Comparison of ENCODE assay signal across 21 cellular contexts in the genomic region with DNA sequence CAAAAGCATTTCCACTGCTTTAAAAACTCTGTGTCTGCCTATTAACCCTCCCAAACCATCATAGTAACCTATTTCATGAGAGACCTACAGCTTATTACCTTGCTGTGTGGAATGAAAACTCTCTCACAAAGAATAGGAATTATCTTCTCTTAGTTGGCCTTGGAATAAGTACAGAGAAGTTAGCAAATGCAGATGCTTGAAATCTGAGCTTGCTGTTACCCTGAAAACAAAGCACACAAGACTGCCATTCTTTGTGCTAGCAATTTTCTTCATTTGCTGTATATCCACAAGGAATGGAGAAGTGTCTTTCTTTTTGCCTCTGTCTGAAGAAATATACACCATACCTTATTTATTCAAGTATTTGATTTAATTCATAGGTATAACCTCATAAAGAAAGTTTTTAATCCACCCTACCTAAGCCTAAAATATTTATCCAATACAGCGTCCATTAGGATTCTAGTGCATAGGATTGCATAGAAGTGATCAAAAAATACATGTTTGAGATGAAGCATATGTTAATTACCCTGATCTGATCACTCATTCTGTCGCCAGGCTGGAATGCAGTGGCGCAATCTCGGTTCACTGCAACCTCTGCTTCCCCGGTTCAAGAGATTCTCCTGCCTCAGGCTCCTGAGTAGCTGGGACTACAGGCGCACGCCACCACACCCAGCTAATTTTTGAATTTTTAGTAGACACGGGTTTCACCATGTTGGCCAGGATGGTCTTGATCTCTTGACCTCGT.
"Had no signal": no experiment of that assay in that cellular context is flagged by ENCODE, and none has a peak within 500 bp of the region (broad histone marks: within the 10 kb centered on the region; RNA-seq: fewer than 3 reads in every experiment).

No MANE protein-coding gene starts in this region.

- H3K27ac ChIP-seq: breast epithelium, right atrium auricular region, thyroid gland, uterus had no signal

- H3K27me3 Mint-ChIP-seq: activated B cell treated with CpG ODN at 0.5 μM for 24 hours; activated CD4-positive, alpha-beta T cell treated with anti-CD3 and anti-CD28 coated beads, Interleukin-2, amount 10 ng/mL, durations not matched to agents 24 days and 14 days; activated naive CD8-positive, alpha-beta T cell treated with anti-CD3 and anti-CD28 coated beads, Interleukin-2, amount 10 ng/mL, durations not matched to agents 7 days and 5 days; natural killer cell treated with Interleukin-12 subunit alpha and Interleukin-12 subunit beta and Interleukin-15 and Interleukin-18, amount 100 ng/mL, for 72 hours; progenitor cell of endocrine pancreas; stimulated activated naive B cell treated with anti-CD40 and anti-IgM and Interleukin-4, amounts not matched to agents 10 μg/mL and 1 μg/mL and 100 μg/mL, for 72 hours had no signal

- ATAC-seq: activated T-cell treated with anti-CD3 and anti-CD28 coated beads, Interleukin-2, amount 50 U/mL, for 72 hours; esophagus mucosa; natural killer cell treated with Interleukin-12 subunit alpha and Interleukin-12 subunit beta and Interleukin-15 and Interleukin-18, amount 100 ng/mL, for 72 hours; stimulated activated naive B cell treated with anti-CD40 and anti-IgM and Interleukin-4, amounts not matched to agents 10 μg/mL and 1 μg/mL and 100 μg/mL, for 72 hours had no signal

- H3K27me3 ChIP-seq: breast epithelium, right atrium auricular region, thyroid gland, uterus had no signal

- H3K9me3 Mint-ChIP-seq: activated B cell treated with CpG ODN at 0.5 μM for 24 hours; activated CD4-positive, alpha-beta T cell treated with anti-CD3 and anti-CD28 coated beads, Interleukin-2, amount 10 ng/mL, durations not matched to agents 24 days and 14 days; activated naive CD8-positive, alpha-beta T cell treated with anti-CD3 and anti-CD28 coated beads, Interleukin-2, amount 10 ng/mL, durations not matched to agents 7 days and 5 days; natural killer cell treated with Interleukin-12 subunit alpha and Interleukin-12 subunit beta and Interleukin-15 and Interleukin-18, amount 100 ng/mL, for 72 hours; stimulated activated naive B cell treated with anti-CD40 and anti-IgM and Interleukin-4, amounts not matched to agents 10 μg/mL and 1 μg/mL and 100 μg/mL, for 72 hours had no signal

- H3K27ac Mint-ChIP-seq: activated B cell treated with CpG ODN at 0.5 μM for 24 hours; activated CD4-positive, alpha-beta T cell treated with anti-CD3 and anti-CD28 coated beads, Interleukin-2, amount 10 ng/mL, durations not matched to agents 24 days and 14 days; activated naive CD8-positive, alpha-beta T cell treated with anti-CD3 and anti-CD28 coated beads, Interleukin-2, amount 10 ng/mL, durations not matched to agents 7 days and 5 days; activated T-cell treated with anti-CD3 and anti-CD28 coated beads, Interleukin-2, amount 50 U/mL, for 72 hours; natural killer cell treated with Interleukin-12 subunit alpha and Interleukin-12 subunit beta and Interleukin-15 and Interleukin-18, amount 100 ng/mL, for 72 hours; progenitor cell of endocrine pancreas; stimulated activated naive B cell treated with anti-CD40 and anti-IgM and Interleukin-4, amounts not matched to agents 10 μg/mL and 1 μg/mL and 100 μg/mL, for 72 hours had no signal

- DNase-seq: activated B cell treated with CpG ODN at 0.5 μM for 24 hours; activated CD4-positive, alpha-beta T cell treated with anti-CD3 and anti-CD28 coated beads, Interleukin-2, amount 10 ng/mL, durations not matched to agents 24 days and 14 days; activated CD8-positive, alpha-beta memory T cell treated with anti-CD3 and anti-CD28 coated beads, Interleukin-2, amount 50 U/mL, for 48 hours; activated gamma-delta T cell; activated naive CD8-positive, alpha-beta T cell treated with anti-CD3 and anti-CD28 coated beads, Interleukin-2, amount 10 ng/mL, durations not matched to agents 7 days and 5 days; activated T-cell treated with anti-CD3 and anti-CD28 coated beads, Interleukin-2, amount 50 U/mL, for 72 hours; aorta; foreskin melanocyte; head of caudate nucleus; nucleus accumbens; stimulated activated CD4-positive, alpha-beta T cell treated with anti-CD3 and anti-CD28 coated beads, Interleukin-15, amount 100 ng/mL, for 24 hours; stimulated activated CD4-positive, alpha-beta T cell treated with anti-CD3 and anti-CD28 coated beads, Interleukin-4, amount 100 ng/mL, for 1 hour; stimulated activated naive B cell treated with anti-CD40 and anti-IgM and Interleukin-4, amounts not matched to agents 10 μg/mL and 1 μg/mL and 100 μg/mL, for 72 hours; thyroid gland; uterus had no signal

- H3K4me1 ChIP-seq: breast epithelium, right atrium auricular region, thyroid gland, uterus had no signal

- H3K36me3 Mint-ChIP-seq: activated naive CD8-positive, alpha-beta T cell treated with anti-CD3 and anti-CD28 coated beads, Interleukin-2, amount 10 ng/mL, durations not matched to agents 7 days and 5 days; stimulated activated naive B cell treated with anti-CD40 and anti-IgM and Interleukin-4, amounts not matched to agents 10 μg/mL and 1 μg/mL and 100 μg/mL, for 72 hours had no signal

- H3K36me3 ChIP-seq: breast epithelium, right atrium auricular region, thyroid gland, uterus had no signal

- H3K4me3 ChIP-seq: breast epithelium, right atrium auricular region, skin epidermis, thyroid gland, uterus had no signal

- H3K4me3 Mint-ChIP-seq: activated B cell treated with CpG ODN at 0.5 μM for 24 hours; activated CD4-positive, alpha-beta T cell treated with anti-CD3 and anti-CD28 coated beads, Interleukin-2, amount 10 ng/mL, durations not matched to agents 24 days and 14 days; activated naive CD8-positive, alpha-beta T cell treated with anti-CD3 and anti-CD28 coated beads, Interleukin-2, amount 10 ng/mL, durations not matched to agents 7 days and 5 days; activated T-cell treated with anti-CD3 and anti-CD28 coated beads, Interleukin-2, amount 50 U/mL, for 72 hours; natural killer cell treated with Interleukin-12 subunit alpha and Interleukin-12 subunit beta and Interleukin-15 and Interleukin-18, amount 100 ng/mL, for 72 hours; stimulated activated naive B cell treated with anti-CD40 and anti-IgM and Interleukin-4, amounts not matched to agents 10 μg/mL and 1 μg/mL and 100 μg/mL, for 72 hours had no signal

- H3K4me1 Mint-ChIP-seq: activated B cell treated with CpG ODN at 0.5 μM for 24 hours; activated CD4-positive, alpha-beta T cell treated with anti-CD3 and anti-CD28 coated beads, Interleukin-2, amount 10 ng/mL, durations not matched to agents 24 days and 14 days; activated naive CD8-positive, alpha-beta T cell treated with anti-CD3 and anti-CD28 coated beads, Interleukin-2, amount 10 ng/mL, durations not matched to agents 7 days and 5 days; stimulated activated naive B cell treated with anti-CD40 and anti-IgM and Interleukin-4, amounts not matched to agents 10 μg/mL and 1 μg/mL and 100 μg/mL, for 72 hours had no signal

- H3K9me3 ChIP-seq: breast epithelium, right atrium auricular region, thyroid gland, uterus had no signal
